1 cellular context compared by ENCODE assay signal in genomic region chr10:27744478-27745379, GRCh38.
TF ChIP-seq lines count a peak whose summit lies in the region.

No MANE protein-coding gene starts in this region.

TF ChIP-seq in HepG2, 621 proteins besides CTCF, POLR2A, EP300 and RAD21 (continued from another document):
- TF ChIP-seq ZNF687 (CRISPR knock-in tag; IDR thresholded peaks at IDR 0.05): peak; percentile 16; the same call in 1 of the 2 replicates
- TF ChIP-seq MBNL3 (CRISPR knock-in tag; conservative IDR thresholded peaks at IDR 0.05): no peak
- no peak for TF ChIP-seq CERS6 (CRISPR knock-in tag; IDR thresholded peaks at IDR 0.05)
- TF ChIP-seq AKAP8 (CRISPR knock-in tag; IDR thresholded peaks at IDR 0.05): no peak
TF ChIP-seq in HepG2: peak in this region for 2.
